Comparison of ENCODE assay signal across 15 cellular contexts in genomic region chr5:76522103-76522942, GRCh38.
DNase-seq lines count a peak whose midpoint lies in the region; ATAC-seq and TF ChIP-seq lines count a peak whose summit lies in the region.
"Had no signal": no experiment of that assay in that cellular context is flagged by ENCODE, and none has a peak within 500 bp of the region (broad histone marks: within the 10 kb centered on the region; RNA-seq: fewer than 3 reads in every experiment).

No MANE protein-coding gene starts in this region.

- peaks cover 2% of the 10 kb centered on the region for H3K9me3 Mint-ChIP-seq in activated CD4-positive, alpha-beta T cell treated with anti-CD3 and anti-CD28 coated beads for 36 hours (ENCODE audit: low read depth)
- no peaks in the 10 kb centered on the region for H3K9me3 Mint-ChIP-seq in effector memory CD8-positive, alpha-beta T cell

- H3K4me1 Mint-ChIP-seq in activated CD4-positive, alpha-beta T cell treated with anti-CD3 and anti-CD28 coated beads for 36 hours = peaks cover 76% of the 10 kb centered on the region
- peaks cover 48 to 61% of the 10 kb centered on the region in 2 donors for H3K4me1 Mint-ChIP-seq in effector memory CD8-positive, alpha-beta T cell (ENCODE audit: low read depth in 2 of 2)

- H3K36me3 ChIP-seq in sigmoid colon = no peaks in the 10 kb centered on the region
- no peaks in the 10 kb centered on the region for H3K36me3 ChIP-seq in uterus
- H3K36me3 ChIP-seq: heart left ventricle, right atrium auricular region had no signal

- TF ChIP-seq POLR2A in sigmoid colon (IDR thresholded peaks at IDR 0.05) = no peak
- TF ChIP-seq POLR2A in uterus (IDR thresholded peaks at IDR 0.05) = no peak

- CTCF ChIA-PET in activated CD4-positive, alpha-beta T cell treated with anti-CD3 and anti-CD28 coated beads for 36 hours (lab: Charles Lee) = interaction anchor here (0.6 to 3.7 kb wide), 5 partner anchors 8 to 252 kb away, joined by 3 to 18 read pairs (median 3); no protein-coding TSS in a partner anchor

- TF ChIP-seq EP300 in sigmoid colon (IDR thresholded peaks at IDR 0.05) = no peak

- intact Hi-C loops in activated CD4-positive, alpha-beta T cell treated with anti-CD3 and anti-CD28 coated beads for 36 hours (cut with DNase I, micrococcal nuclease) = no loop called here
- intact Hi-C loops in sigmoid colon (cut with DNase I) = no loop called here
- intact Hi-C loops in uterus (cut with DNase I; ENCODE audit: low total_unique reads) = no loop called here

- H3K9me3 ChIP-seq in sigmoid colon = no peaks in the 10 kb centered on the region
- H3K9me3 ChIP-seq in uterus = no peaks in the 10 kb centered on the region
- H3K9me3 ChIP-seq: heart left ventricle, right atrium auricular region had no signal

- peak overlapping the region; percentile 91 for H3K27ac Mint-ChIP-seq in activated CD4-positive, alpha-beta T cell treated with anti-CD3 and anti-CD28 coated beads for 36 hours
- H3K27ac Mint-ChIP-seq in effector memory CD8-positive, alpha-beta T cell = peak overlapping the region; percentile 78 to 83

- no peaks in the 10 kb centered on the region for H3K27me3 Mint-ChIP-seq in activated CD4-positive, alpha-beta T cell treated with anti-CD3 and anti-CD28 coated beads for 36 hours
- no peaks in the 10 kb centered on the region for H3K27me3 Mint-ChIP-seq in effector memory CD8-positive, alpha-beta T cell
- H3K27me3 Mint-ChIP-seq: naive B cell had no signal

- TF ChIP-seq CTCF in sigmoid colon (IDR thresholded peaks at IDR 0.05) = no peak
- no peak for TF ChIP-seq CTCF in uterus (IDR thresholded peaks at IDR 0.05)

- POLR2A ChIA-PET in activated CD4-positive, alpha-beta T cell treated with anti-CD3 and anti-CD28 coated beads for 36 hours (lab: Charles Lee) = interaction anchor here (0.7 to 2.3 kb wide), 3 partner anchors 21 to 119 kb away, joined by 5 to 12 read pairs (median 6); partner anchors contain the start of gene IQGAP2

- no peak for DNase-seq in activated CD4-positive, alpha-beta T cell treated with anti-CD3 and anti-CD28 coated beads for 36 hours
- DNase-seq in activated CD4-positive, alpha-beta T cell treated with anti-CD3 and anti-CD28 coated beads for 48 hours = no peak
- peak; percentile 61 for DNase-seq in HuH-7 (ENCODE audit: low spot score)
- no peak for DNase-seq in effector memory CD8-positive, alpha-beta T cell
- no peak for DNase-seq in sigmoid colon
- no peak for DNase-seq in uterus
- DNase-seq: 8988T; heart left ventricle; NCI-H2081 treated with DMSO at 0.1 percent for 48 hours; stimulated activated CD4-positive, alpha-beta T cell treated with anti-CD3 and anti-CD28 coated beads, Interleukin-4, amount 100 ng/mL, for 1 hour had no signal

- 54 to 81% methylated on average over 11 of the region's 11 CpGs for WGBS in sigmoid colon, 2 donors

- ATAC-seq in activated CD4-positive, alpha-beta T cell treated with anti-CD3 and anti-CD28 coated beads for 36 hours = peak; percentile 65
- no peak for ATAC-seq in effector memory CD8-positive, alpha-beta T cell (replicated peaks)
- no peak for ATAC-seq in HG03159 (IDR thresholded peaks at IDR 0.05; ENCODE audit: unreplicated experiment)
- no peak for ATAC-seq in HG03457 (IDR thresholded peaks at IDR 0.05; ENCODE audit: unreplicated experiment)

- H3K27ac ChIP-seq in sigmoid colon = peak overlapping the region in 3 of 4 donors; percentile 36 to 54 (median 53)
- no peak overlapping the region for H3K27ac ChIP-seq in uterus

- no peaks in the 10 kb centered on the region for H3K27me3 ChIP-seq in sigmoid colon
- H3K27me3 ChIP-seq in uterus = no peaks in the 10 kb centered on the region
- H3K27me3 ChIP-seq: heart left ventricle, right atrium auricular region had no signal

- H3K36me3 Mint-ChIP-seq in activated CD4-positive, alpha-beta T cell treated with anti-CD3 and anti-CD28 coated beads for 36 hours (ENCODE audit: low read depth) = peaks cover 17% of the 10 kb centered on the region
- H3K36me3 Mint-ChIP-seq in effector memory CD8-positive, alpha-beta T cell (ENCODE audit: insufficient read depth) = no peaks in the 10 kb centered on the region
- H3K36me3 Mint-ChIP-seq: naive B cell had no signal

- H3K4me3 Mint-ChIP-seq in activated CD4-positive, alpha-beta T cell treated with anti-CD3 and anti-CD28 coated beads for 36 hours = no peak overlapping the region
- no peak overlapping the region for H3K4me3 Mint-ChIP-seq in effector memory CD8-positive, alpha-beta T cell

- H3K4me1 ChIP-seq in sigmoid colon = no peaks in the 10 kb centered on the region
- no peaks in the 10 kb centered on the region for H3K4me1 ChIP-seq in uterus
- H3K4me1 ChIP-seq: right atrium auricular region had no signal

- H3K4me3 ChIP-seq in sigmoid colon (no peak overlapping the region), uterus (no peak overlapping the region)
- H3K4me3 ChIP-seq: coronary artery, heart left ventricle, right atrium auricular region had no signal

Comparison
In these comparisons a context has a peak if more than half of its experiments do, and no peak if none do; other contexts are left out.
1. H3K27ac ChIP-seq: peak in sigmoid colon (3 of 4); none in uterus (0 of 2).